1 cellular context compared by ENCODE assay signal in the genomic region with DNA sequence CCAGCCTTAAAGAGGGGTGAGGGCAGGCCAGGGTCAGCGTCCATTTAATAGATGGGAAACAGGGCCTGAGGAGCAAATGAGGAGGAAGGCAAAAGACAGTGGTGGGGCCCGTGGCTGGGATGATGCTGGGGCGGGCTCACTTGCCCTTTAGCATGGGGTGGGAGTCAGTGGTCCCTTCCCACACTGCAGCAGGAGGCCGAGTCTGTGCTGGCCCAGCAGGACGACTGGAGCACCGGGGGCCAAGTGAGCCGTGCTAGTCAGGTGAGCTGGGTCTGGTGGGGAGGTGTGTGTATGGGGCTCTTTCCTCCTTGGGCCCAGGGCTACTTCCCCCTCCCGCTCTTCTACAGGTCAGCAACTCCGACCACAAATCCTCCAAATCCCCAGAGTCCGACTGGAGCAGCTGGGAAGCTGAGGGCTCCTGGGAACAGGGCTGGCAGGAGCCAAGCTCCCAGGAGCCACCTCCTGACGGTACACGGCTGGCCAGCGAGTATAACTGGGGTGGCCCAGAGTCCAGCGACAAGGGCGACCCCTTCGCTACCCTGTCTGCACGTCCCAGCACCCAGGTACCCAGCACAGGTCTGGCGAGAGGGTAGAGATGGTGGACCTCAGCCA.
TF ChIP-seq lines count a peak whose summit lies in the region.

No MANE protein-coding gene starts in this region.

TF ChIP-seq in GM12878, 131 proteins besides CTCF, POLR2A, EP300 and RAD21:
- TF ChIP-seq TCF3 (IDR thresholded peaks at IDR 0.05; ENCODE audit: borderline replicate concordance, insufficient read depth, low read depth, low read length) (no peak), RAD51 (IDR thresholded peaks at IDR 0.05) (no peak), ZBED1 (IDR thresholded peaks at IDR 0.05; ENCODE audit: borderline replicate concordance) (no peak), YBX1 (IDR thresholded peaks at IDR 0.05) (no peak), NFIC (IDR thresholded peaks at IDR 0.05; ENCODE audit: low read depth, low read length) (no peak), SMC3 (IDR thresholded peaks at IDR 0.05; ENCODE audit: borderline replicate concordance, low read length) (no peak), WRNIP1 (IDR thresholded peaks at IDR 0.05; ENCODE audit: borderline replicate concordance, low read depth, low read length) (no peak), ETV6 (conservative IDR thresholded peaks at IDR 0.05 in 1 of 2, IDR thresholded peaks at IDR 0.05 in 1 of 2; ENCODE audit: borderline replicate concordance in 1 of 2, low read depth in 1 of 2) (no peak), FOS (IDR thresholded peaks at IDR 0.05; ENCODE audit: borderline replicate concordance, extremely low read depth, insufficient read length) (no peak), CHD4 (IDR thresholded peaks at IDR 0.05) (no peak), TCF7 (IDR thresholded peaks at IDR 0.05; ENCODE audit: borderline replicate concordance) (no peak), BCL11A (IDR thresholded peaks at IDR 0.05; ENCODE audit: low read depth, low read length) (no peak), CHD1 (IDR thresholded peaks at IDR 0.05; ENCODE audit: low read depth, low read length) (no peak), SIN3A (IDR thresholded peaks at IDR 0.05; ENCODE audit: low read depth, low read length) (no peak), HDAC2 (IDR thresholded peaks at IDR 0.05) (no peak), EED (IDR thresholded peaks at IDR 0.05; ENCODE audit: low read depth) (no peak), DPF2 (IDR thresholded peaks at IDR 0.05) (no peak)
- TF ChIP-seq, protein P1, sequence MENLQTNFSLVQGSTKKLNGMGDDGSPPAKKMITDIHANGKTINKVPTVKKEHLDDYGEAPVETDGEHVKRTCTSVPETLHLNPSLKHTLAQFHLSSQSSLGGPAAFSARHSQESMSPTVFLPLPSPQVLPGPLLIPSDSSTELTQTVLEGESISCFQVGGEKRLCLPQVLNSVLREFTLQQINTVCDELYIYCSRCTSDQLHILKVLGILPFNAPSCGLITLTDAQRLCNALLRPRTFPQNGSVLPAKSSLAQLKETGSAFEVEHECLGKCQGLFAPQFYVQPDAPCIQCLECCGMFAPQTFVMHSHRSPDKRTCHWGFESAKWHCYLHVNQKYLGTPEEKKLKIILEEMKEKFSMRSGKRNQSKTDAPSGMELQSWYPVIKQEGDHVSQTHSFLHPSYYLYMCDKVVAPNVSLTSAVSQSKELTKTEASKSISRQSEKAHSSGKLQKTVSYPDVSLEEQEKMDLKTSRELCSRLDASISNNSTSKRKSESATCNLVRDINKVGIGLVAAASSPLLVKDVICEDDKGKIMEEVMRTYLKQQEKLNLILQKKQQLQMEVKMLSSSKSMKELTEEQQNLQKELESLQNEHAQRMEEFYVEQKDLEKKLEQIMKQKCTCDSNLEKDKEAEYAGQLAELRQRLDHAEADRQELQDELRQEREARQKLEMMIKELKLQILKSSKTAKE (IDR thresholded peaks at IDR 0.05; ENCODE audit: low read depth, poor library complexity, severe bottlenecking), result no peak
